In genomic region chr6:48057611-48058010, GRCh38 we compare ENCODE assay signal across 27 cellular contexts.
"Had no signal": no experiment of that assay in that cellular context is flagged by ENCODE, and none has a peak within 500 bp of the region (broad histone marks: within the 10 kb centered on the region; RNA-seq: fewer than 3 reads in every experiment).

No MANE protein-coding gene starts in this region.

- H3K27me3 ChIP-seq: brain microvascular endothelial cell, esophagus squamous epithelium, gastroesophageal sphincter had no signal

- H3K36me3 ChIP-seq: brain microvascular endothelial cell, esophagus squamous epithelium, gastroesophageal sphincter had no signal

- H3K9me3 ChIP-seq: esophagus squamous epithelium, gastroesophageal sphincter had no signal

- H3K27ac ChIP-seq: brain microvascular endothelial cell, epithelial cell of prostate, esophagus squamous epithelium, gastroesophageal sphincter, VCaP had no signal

- DNase-seq: activated B cell treated with CpG ODN at 0.5 μM for 24 hours; activated CD4-positive, alpha-beta T cell treated with anti-CD3 and anti-CD28 coated beads for 48 hours; activated CD4-positive, alpha-beta T cell treated with anti-CD3 and anti-CD28 coated beads, Interleukin-2, amount 50 U/mL, for 1 hour; activated CD4-positive, alpha-beta T cell treated with anti-CD3 and anti-CD28 coated beads, Interleukin-2, amount 50 U/mL, for 48 hours; activated CD8-positive, alpha-beta memory T cell treated with anti-CD3 and anti-CD28 coated beads for 24 hours; activated CD8-positive, alpha-beta T cell treated with anti-CD3 and anti-CD28 coated beads for 36 hours; activated effector memory CD4-positive, alpha-beta T cell treated with Interleukin-2 at 50 U/mL for 16 hours; activated gamma-delta T cell treated with Interleukin-2 at 50 U/mL for 16 hours; activated naive CD4-positive, alpha-beta T cell treated with anti-CD3 and anti-CD28 coated beads, Interleukin-2, amount 50 U/mL, for 16 hours; activated naive CD4-positive, alpha-beta T cell treated with Interleukin-2 at 50 U/mL for 16 hours; activated T-cell treated with anti-CD3 and anti-CD28 coated beads, Interleukin-2, amount 50 U/mL, for 4 hours; amniotic stem cell; anterior cingulate cortex; brain microvascular endothelial cell; cortex of kidney; dermis blood vessel endothelial cell; effector CD4-positive, alpha-beta T cell; effector memory CD8-positive, alpha-beta T cell; esophagus squamous epithelium; foreskin melanocyte; head of caudate nucleus; T-helper 1 cell; T-helper 17 cell; T1000 had no signal

- H3K4me1 ChIP-seq: esophagus squamous epithelium, gastroesophageal sphincter had no signal

- H3K4me3 ChIP-seq: esophagus squamous epithelium, gastroesophageal sphincter had no signal
